ENCODE assay signal across 30 cellular contexts in the genomic region with DNA sequence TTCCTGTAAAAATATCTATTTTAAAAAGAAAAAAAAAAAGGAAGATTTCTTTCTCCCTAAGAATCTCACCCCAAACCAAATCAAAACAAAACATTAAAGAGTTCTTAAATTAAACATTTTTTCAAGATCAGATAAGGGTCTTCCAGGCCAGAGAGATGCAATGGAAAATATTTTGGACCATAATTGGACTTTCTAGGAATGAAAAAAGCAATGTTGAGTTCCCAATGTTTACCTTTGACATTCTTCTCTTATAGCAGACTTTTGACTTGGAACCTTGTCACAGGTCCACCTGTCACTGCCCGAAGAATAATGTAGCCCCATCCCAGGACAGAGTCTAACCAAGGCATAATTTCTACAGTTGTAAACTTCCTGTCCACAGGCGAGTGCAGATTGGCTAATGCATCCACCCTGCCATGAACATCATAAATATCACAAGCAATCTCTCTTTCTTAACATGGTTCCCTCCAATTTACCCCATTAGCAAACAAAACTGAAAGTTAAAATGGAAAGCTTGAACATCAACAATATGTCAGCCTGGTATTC.
"Had no signal": no experiment of that assay in that cellular context is flagged by ENCODE, and none has a peak within 500 bp of the region (broad histone marks: within the 10 kb centered on the region; RNA-seq: fewer than 3 reads in every experiment).

No MANE protein-coding gene starts in this region.

- H3K27ac Mint-ChIP-seq: activated CD4-positive, alpha-beta memory T cell treated with anti-CD3 and anti-CD28 coated beads, Interleukin-2, amount 10 ng/mL, durations not matched to agents 7 days and 5 days; activated CD4-positive, alpha-beta T cell treated with anti-CD3 and anti-CD28 coated beads for 36 hours; activated naive CD4-positive, alpha-beta T cell treated with anti-CD3 and anti-CD28 coated beads, Interleukin-2, amount 50 U/mL, for 24 hours; activated T-helper 2 cell treated with anti-CD3 and anti-CD28 coated beads, Interferon-gamma antibody, Interleukin-2, Interleukin-4, amounts not matched to agents 10 μg/mL and 5 μg/mL and 100 μg/mL, durations not matched to agents 14 hours and 24 hours and 36 hours had no signal

- H3K4me2 ChIP-seq: SK-N-SH had no signal

- H3K4me3 Mint-ChIP-seq: activated CD4-positive, alpha-beta memory T cell treated with anti-CD3 and anti-CD28 coated beads, Interleukin-2, amount 10 ng/mL, durations not matched to agents 7 days and 5 days; activated CD4-positive, alpha-beta T cell treated with anti-CD3 and anti-CD28 coated beads for 36 hours; activated naive CD4-positive, alpha-beta T cell treated with anti-CD3 and anti-CD28 coated beads, Interleukin-2, amount 50 U/mL, for 24 hours; brain; central memory CD8-positive, alpha-beta T cell had no signal

- ATAC-seq: activated CD4-positive, alpha-beta T cell treated with anti-CD3 and anti-CD28 coated beads for 36 hours had no signal

- H3K4me3 ChIP-seq: ascending aorta, Peyer's patch, SJCRH30 had no signal

- H3K9me3 ChIP-seq: ascending aorta, Peyer's patch, SJCRH30, SK-N-SH had no signal

- H3K4me1 Mint-ChIP-seq: activated CD4-positive, alpha-beta memory T cell treated with anti-CD3 and anti-CD28 coated beads, Interleukin-2, amount 10 ng/mL, durations not matched to agents 7 days and 5 days; activated CD4-positive, alpha-beta T cell treated with anti-CD3 and anti-CD28 coated beads for 36 hours; activated naive CD4-positive, alpha-beta T cell treated with anti-CD3 and anti-CD28 coated beads, Interleukin-2, amount 50 U/mL, for 24 hours; central memory CD8-positive, alpha-beta T cell had no signal

- H3K36me3 Mint-ChIP-seq: activated naive CD4-positive, alpha-beta T cell treated with anti-CD3 and anti-CD28 coated beads, Interleukin-2, amount 50 U/mL, for 24 hours; brain had no signal

- H3K27ac ChIP-seq: ascending aorta, Peyer's patch, RWPE1, SJCRH30, VCaP had no signal

- H3K9ac ChIP-seq: SK-N-SH had no signal

- H3K4me1 ChIP-seq: Peyer's patch had no signal

- H3K36me3 ChIP-seq: ascending aorta, Peyer's patch, SJCRH30 had no signal

- H3K27me3 ChIP-seq: ascending aorta, Peyer's patch, SJCRH30 had no signal

- H3K9me3 Mint-ChIP-seq: activated CD4-positive, alpha-beta memory T cell treated with anti-CD3 and anti-CD28 coated beads, Interleukin-2, amount 10 ng/mL, durations not matched to agents 7 days and 5 days; activated naive CD4-positive, alpha-beta T cell treated with anti-CD3 and anti-CD28 coated beads, Interleukin-2, amount 50 U/mL, for 24 hours; activated T-helper 2 cell treated with anti-CD3 and anti-CD28 coated beads, Interferon-gamma antibody, Interleukin-2, Interleukin-4, amounts not matched to agents 10 μg/mL and 5 μg/mL and 100 μg/mL, durations not matched to agents 14 hours and 24 hours and 36 hours; central memory CD8-positive, alpha-beta T cell had no signal

- DNase-seq: activated CD4-positive, alpha-beta memory T cell treated with anti-CD3 and anti-CD28 coated beads, Interleukin-2, amount 10 ng/mL, durations not matched to agents 7 days and 5 days; activated CD4-positive, alpha-beta T cell treated with anti-CD3 and anti-CD28 coated beads for 36 hours; activated CD4-positive, alpha-beta T cell treated with anti-CD3 and anti-CD28 coated beads, Interleukin-2, amount 50 U/mL, for 1 hour; activated CD4-positive, CD25-positive, alpha-beta regulatory T cell; activated gamma-delta T cell treated with Interleukin-2 at 50 U/mL for 16 hours; activated T-cell treated with anti-CD3 and anti-CD28 coated beads for 4 hours; activated T-cell treated with anti-CD3 and anti-CD28 coated beads, Interleukin-2, amount 50 U/mL, for 48 hours; amniotic stem cell; Kasumi-1; KBM-7; NCI-H1092; NCI-H1417; NCI-H1930; NCI-H2171; NCI-H2227 treated with DMSO at 0.1 percent for 48 hours; NCI-H446 treated with DMSO at 0.1 percent for 48 hours; NCI-H524 treated with DMSO at 0.1 percent for 48 hours; NCI-H748 treated with DMSO at 0.1 percent for 48 hours; Peyer's patch; Right ventricle myocardium superior; SJCRH30; SK-N-SH; T-helper 1 cell had no signal
